Comparison of ENCODE assay signal across 8 cellular contexts in the genomic region with DNA sequence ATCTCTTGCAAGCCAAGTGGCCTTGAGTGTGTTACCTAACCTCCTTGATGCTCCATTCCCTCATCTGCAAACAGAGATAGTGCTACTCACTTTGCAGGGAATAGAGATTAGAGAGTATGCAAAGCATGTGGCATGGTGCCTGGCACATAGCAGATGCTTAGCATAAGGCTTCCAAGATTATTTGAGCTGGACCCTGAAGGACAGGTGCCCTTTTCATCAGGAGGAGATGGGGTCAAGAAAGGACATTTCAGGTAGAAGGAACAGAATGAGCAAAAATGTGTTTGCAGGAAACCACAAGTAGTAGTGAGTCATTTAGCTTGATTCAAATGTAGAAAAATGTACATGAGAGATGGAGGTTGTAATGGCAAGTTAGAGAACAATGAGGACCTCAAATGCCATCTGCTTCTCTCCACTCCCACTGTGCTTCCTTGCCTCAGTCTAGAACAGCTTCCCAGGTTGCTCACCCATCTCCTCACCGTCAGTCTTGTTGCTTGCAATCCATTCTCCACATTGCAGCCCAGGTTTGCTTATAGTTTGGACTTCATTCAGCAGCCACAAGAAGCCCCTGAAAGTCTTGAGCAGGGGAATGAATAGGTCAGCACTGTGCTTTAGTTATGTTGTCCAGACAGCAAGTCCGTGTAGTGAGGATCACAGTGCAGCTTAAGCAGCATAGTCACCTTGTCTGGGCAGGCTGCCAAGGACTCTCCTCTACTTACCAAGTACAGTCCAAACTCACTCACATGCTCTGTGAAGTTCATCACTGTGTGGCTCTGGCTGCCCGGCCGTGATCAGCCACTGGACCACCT.
DNase-seq lines count a peak whose midpoint lies in the region; ATAC-seq, FAIRE-seq and TF ChIP-seq lines count a peak whose summit lies in the region.

No MANE protein-coding gene starts in this region.

- peak; percentile 46 for DNase-seq in RCC 7860 (ENCODE audit: low spot score)
- DNase-seq in central memory CD8-positive, alpha-beta T cell (ENCODE audit: low spot score in 2 of 2), result no peak
- peak; percentile 40 to 58 for DNase-seq in stimulated activated CD4-positive, alpha-beta T cell treated with anti-CD3 and anti-CD28 coated beads, Interleukin-15, amount 100 ng/mL, for 48 hours (ENCODE audit: low read depth in 2 of 2)
- DNase-seq in HT-29 (ENCODE audit: low spot score), result no peak
- no peak for DNase-seq in NCI-H1930 (lab: John Stamatoyannopoulos, UW)

- no peak for FAIRE-seq in RCC 7860 (lab: Jason Lieb, UNC)

- H3K36me3 Mint-ChIP-seq in central memory CD8-positive, alpha-beta T cell (ENCODE audit: insufficient read depth), result peaks cover 3% of the 10 kb centered on the region

- no peak for TF ChIP-seq POLR2A in GM18505 (IDR thresholded peaks at IDR 0.05; ENCODE audit: borderline replicate concordance, extremely low read depth, insufficient read depth, insufficient read length)

- peak overlapping the region; percentile 54 for H3K27ac Mint-ChIP-seq in central memory CD8-positive, alpha-beta T cell (ENCODE audit: low read depth)

- peak; percentile 70 for ATAC-seq in GM18505 (IDR thresholded peaks at IDR 0.05; ENCODE audit: unreplicated experiment)
- peak; percentile 64 for ATAC-seq in HG03060 (IDR thresholded peaks at IDR 0.05; ENCODE audit: low read depth, unreplicated experiment)
- ATAC-seq in central memory CD8-positive, alpha-beta T cell (replicated peaks; ENCODE audit: extremely low read depth, poor library complexity, severe bottlenecking), result no peak
- no peak for ATAC-seq in GM21717 (IDR thresholded peaks at IDR 0.05; ENCODE audit: unreplicated experiment)

- H3K27me3 Mint-ChIP-seq in central memory CD8-positive, alpha-beta T cell, result no peaks in the 10 kb centered on the region

- no peaks in the 10 kb centered on the region for H3K9me3 Mint-ChIP-seq in central memory CD8-positive, alpha-beta T cell

- H3K4me3 Mint-ChIP-seq in central memory CD8-positive, alpha-beta T cell, result peak overlapping the region; percentile 2

- peaks cover 30% of the 10 kb centered on the region for H3K4me1 Mint-ChIP-seq in central memory CD8-positive, alpha-beta T cell

Comparison
In these comparisons a context has a peak if more than half of its experiments do, and no peak if none do; other contexts are left out.
1. ATAC-seq: peak in GM18505 (single experiment) and HG03060 (single experiment); none in central memory CD8-positive, alpha-beta T cell (single experiment) and GM21717 (single experiment).
2. DNase-seq: peak in RCC 7860 (single experiment) and stimulated activated CD4-positive, alpha-beta T cell treated with anti-CD3 and anti-CD28 coated beads, Interleukin-15, amount 100 ng/mL, for 48 hours (2 of 2); none in central memory CD8-positive, alpha-beta T cell (0 of 2), HT-29 (single experiment) and NCI-H1930 (0 of 2).